ENCODE assay signal across 25 cellular contexts in genomic region chr4:113880240-113881028, GRCh38.
A peak's percentile ranks its signal among the peaks of the same experiment; 100 is the strongest.
DNase-seq lines count a peak whose midpoint lies in the region; ATAC-seq and TF ChIP-seq lines count a peak whose summit lies in the region.
"Had no signal": no experiment of that assay in that cellular context is flagged by ENCODE, and none has a peak within 500 bp of the region (broad histone marks: within the 10 kb centered on the region; RNA-seq: fewer than 3 reads in every experiment).

No MANE protein-coding gene starts in this region.

- H3K27me3 ChIP-seq in HCT116 (ENCODE audit: insufficient read depth, low read length) (no peaks in the 10 kb centered on the region), WERI-Rb-1 (ENCODE audit: insufficient read depth, low read depth, severe bottlenecking) (no peaks in the 10 kb centered on the region), psoas muscle (ENCODE audit: insufficient read depth in 3 of 3, low read length in 2 of 3) (no peaks in the 10 kb centered on the region)
- H3K27me3 ChIP-seq: SJCRH30 had no signal

- peak overlapping the region; percentile 54 for H2AFZ ChIP-seq in HCT116 (ENCODE audit: low read depth, low read length, poor library complexity, severe bottlenecking)

- peak; percentile 23 for DNase-seq in Ammon's horn (ENCODE audit: low spot score)
- no peak for DNase-seq in HCT116 (ENCODE audit: low read depth, low spot score)
- DNase-seq in chondrocyte (ENCODE audit: low spot score): no peak
- no peak for DNase-seq in left lobe of liver (ENCODE audit: low spot score)
- DNase-seq in WERI-Rb-1: no peak
- DNase-seq in stimulated activated CD4-positive, alpha-beta T cell treated with anti-CD3 and anti-CD28 coated beads, Interleukin-15, amount 100 ng/mL, for 24 hours: no peak
- DNase-seq in psoas muscle: no peak
- DNase-seq: CD4-positive, CD25-positive, alpha-beta regulatory T cell; DND-41; H7; KBM-7; NCI-H1092; NCI-H1436; NCI-H187 treated with DMSO at 0.1 percent for 48 hours; NCI-H2107; NCI-H2227 treated with DMSO at 0.1 percent for 48 hours; NCI-H524; NCI-H774; NK-92 treated with Interleukin-12 subunit alpha and Interleukin-12 subunit beta, amount 100 ng/mL, for 24 hours had no signal

- no peaks in the 10 kb centered on the region for H3K79me2 ChIP-seq in HCT116 (ENCODE audit: insufficient read depth, low read length)

- no peak overlapping the region for H3K27ac ChIP-seq in HCT116 (ENCODE audit: low read depth, low read length)
- H3K27ac ChIP-seq in WERI-Rb-1: no peak overlapping the region
- H3K27ac ChIP-seq in psoas muscle: no peak overlapping the region
- H3K27ac ChIP-seq: HL-60, SJCRH30 had no signal

- no peak for ATAC-seq in HCT116
- peak; percentile 43 for ATAC-seq in left lobe of liver
- no peak for ATAC-seq in HG02981 (IDR thresholded peaks at IDR 0.05; ENCODE audit: unreplicated experiment)
- ATAC-seq in psoas muscle: no peak
- ATAC-seq: GM12878, Panc1 had no signal

- CTCF ChIA-PET in HCT116 (lab: Charles Lee): no interaction called here

- no peak overlapping the region for H3K4me3 Mint-ChIP-seq in chondrocyte (ENCODE audit: unreplicated experiment)
- H3K4me3 Mint-ChIP-seq: CD4-positive, CD25-positive, alpha-beta regulatory T cell had no signal

- no peak overlapping the region for H3K4me3 ChIP-seq in HCT116 (replicated peaks in 1 of 2; ENCODE audit: low read depth in 1 of 2, low read length in 2 of 2)
- H3K4me3 ChIP-seq in WERI-Rb-1 (ENCODE audit: low read depth, low read length): no peak overlapping the region
- no peak overlapping the region for H3K4me3 ChIP-seq in psoas muscle
- H3K4me3 ChIP-seq: GM12878, SJCRH30 had no signal

- TF ChIP-seq RAD21 in HCT116 (IDR thresholded peaks at IDR 0.05; ENCODE audit: low read depth): no peak

- no peaks in the 10 kb centered on the region for H4K20me1 ChIP-seq in HCT116 (ENCODE audit: insufficient read depth)

- no peak for TF ChIP-seq POLR2A in HCT116 (IDR thresholded peaks at IDR 0.05; ENCODE audit: borderline replicate concordance, extremely low read depth, insufficient read depth, insufficient read length)

- H3K4me1 ChIP-seq in HCT116 (ENCODE audit: control insufficient read depth in 1 of 2, insufficient read depth in 2 of 2, low read length in 2 of 2) (no peaks in the 10 kb centered on the region), psoas muscle (no peaks in the 10 kb centered on the region)
- H3K4me1 ChIP-seq: SJCRH30 had no signal

- H3K9me3 ChIP-seq in HCT116 (ENCODE audit: control insufficient read depth in 1 of 2, insufficient read depth in 1 of 2, low read depth in 1 of 2, low read length in 2 of 2): no peaks in the 10 kb centered on the region
- H3K9me3 ChIP-seq in WERI-Rb-1 (ENCODE audit: severe bottlenecking): no peaks in the 10 kb centered on the region
- no peaks in the 10 kb centered on the region for H3K9me3 ChIP-seq in psoas muscle
- H3K9me3 ChIP-seq: SJCRH30 had no signal

- BruUV-seq in HCT116 (replicated peaks; lab: Mats Ljungman, UMichigan): no TSS peak

- TF ChIP-seq CTCF in HCT116 (IDR thresholded peaks at IDR 0.05 in 2 of 3, conservative IDR thresholded peaks at IDR 0.05 in 1 of 3; ENCODE audit: borderline replicate concordance in 1 of 3, insufficient read depth in 1 of 3, low read depth in 2 of 3, low read length in 2 of 3): no peak
- TF ChIP-seq CTCF in chondrocyte (IDR thresholded peaks at IDR 0.05): no peak
- TF ChIP-seq CTCF in WERI-Rb-1 (IDR thresholded peaks at IDR 0.05; ENCODE audit: low read depth, low read length): no peak
- TF ChIP-seq CTCF in psoas muscle (IDR thresholded peaks at IDR 0.05): no peak

- intact Hi-C loops in HCT116 (cut with micrococcal nuclease): no loop called here
- intact Hi-C loops in psoas muscle (cut with DNase I): no loop called here

- no peaks in the 10 kb centered on the region for H3K27me3 Mint-ChIP-seq in chondrocyte (ENCODE audit: low read depth)

- RAD21 ChIA-PET in HCT116 (lab: Charles Lee; ENCODE audit: low non-redundant PET in 1 of 2, low total read pairs in 2 of 2, uncharacterized antibody in 2 of 2, unreplicated experiment in 2 of 2): no interaction called here

- no peak overlapping the region for H3K9ac ChIP-seq in HCT116 (ENCODE audit: low read length)

- no peaks in the 10 kb centered on the region for H3K36me3 Mint-ChIP-seq in chondrocyte (ENCODE audit: low read depth)
- H3K36me3 Mint-ChIP-seq: CD4-positive, CD25-positive, alpha-beta regulatory T cell had no signal

- no peak overlapping the region for H3K4me2 ChIP-seq in HCT116 (ENCODE audit: low read length)

- H3K27ac Mint-ChIP-seq in chondrocyte (ENCODE audit: unreplicated experiment): peak overlapping the region; percentile 33
- H3K27ac Mint-ChIP-seq: CD4-positive, CD25-positive, alpha-beta regulatory T cell had no signal

- 60 to 64% (median 63%) methylated on average over 3 of the region's 3 CpGs for WGBS in psoas muscle, 3 donors

- H3K36me3 ChIP-seq in HCT116 (ENCODE audit: control insufficient read depth in 1 of 2, insufficient read depth in 2 of 2, low read length in 2 of 2): no peaks in the 10 kb centered on the region
- H3K36me3 ChIP-seq in WERI-Rb-1: no peaks in the 10 kb centered on the region
- no peaks in the 10 kb centered on the region for H3K36me3 ChIP-seq in psoas muscle (ENCODE audit: insufficient read depth in 1 of 2, low read depth in 1 of 2)
- H3K36me3 ChIP-seq: SJCRH30 had no signal

- H3K9me2 ChIP-seq in HCT116 (ENCODE audit: insufficient read depth): no peaks in the 10 kb centered on the region

- no peaks in the 10 kb centered on the region for H3K9me3 Mint-ChIP-seq in chondrocyte (ENCODE audit: low read depth)
- H3K9me3 Mint-ChIP-seq: HFFc6 had no signal

- peaks cover 33% of the 10 kb centered on the region for H3K4me1 Mint-ChIP-seq in chondrocyte (ENCODE audit: low read depth)

- POLR2A ChIA-PET in HCT116 (lab: Charles Lee): no interaction called here

TF ChIP-seq in HCT116, 20 proteins besides CTCF, POLR2A, EP300 and RAD21 (continues in another document):
- no peak for TF ChIP-seq YY1 (IDR thresholded peaks at IDR 0.05; ENCODE audit: extremely low read depth, insufficient replicate concordance, low read depth, low read length)
- no peak for TF ChIP-seq SP1 (IDR thresholded peaks at IDR 0.05; ENCODE audit: low read depth)
- no peak for TF ChIP-seq CBX3 (IDR thresholded peaks at IDR 0.05; ENCODE audit: low read depth)
- no peak for TF ChIP-seq CEBPB (IDR thresholded peaks at IDR 0.05; ENCODE audit: low read depth)
- TF ChIP-seq REST (IDR thresholded peaks at IDR 0.05; ENCODE audit: low read depth): no peak
- no peak for TF ChIP-seq JUND (IDR thresholded peaks at IDR 0.05)
- no peak for TF ChIP-seq ZBTB33 (IDR thresholded peaks at IDR 0.05; ENCODE audit: extremely low read depth, insufficient replicate concordance, low read length)
- TF ChIP-seq ZFX (IDR thresholded peaks at IDR 0.05): no peak
- TF ChIP-seq FOSL1 (IDR thresholded peaks at IDR 0.05; ENCODE audit: low read depth): no peak
- TF ChIP-seq TCF7L2 (IDR thresholded peaks at IDR 0.05; ENCODE audit: borderline replicate concordance, extremely low read depth, insufficient read depth, insufficient read length): no peak
- TF ChIP-seq EZH2phosphoT487 (IDR thresholded peaks at IDR 0.05; ENCODE audit: borderline replicate concordance): no peak
- no peak for TF ChIP-seq ATF3 (IDR thresholded peaks at IDR 0.05)
- TF ChIP-seq MAX (IDR thresholded peaks at IDR 0.05): no peak
- TF ChIP-seq EGR1 (IDR thresholded peaks at IDR 0.05; ENCODE audit: low read depth): no peak
